In the genomic region with DNA sequence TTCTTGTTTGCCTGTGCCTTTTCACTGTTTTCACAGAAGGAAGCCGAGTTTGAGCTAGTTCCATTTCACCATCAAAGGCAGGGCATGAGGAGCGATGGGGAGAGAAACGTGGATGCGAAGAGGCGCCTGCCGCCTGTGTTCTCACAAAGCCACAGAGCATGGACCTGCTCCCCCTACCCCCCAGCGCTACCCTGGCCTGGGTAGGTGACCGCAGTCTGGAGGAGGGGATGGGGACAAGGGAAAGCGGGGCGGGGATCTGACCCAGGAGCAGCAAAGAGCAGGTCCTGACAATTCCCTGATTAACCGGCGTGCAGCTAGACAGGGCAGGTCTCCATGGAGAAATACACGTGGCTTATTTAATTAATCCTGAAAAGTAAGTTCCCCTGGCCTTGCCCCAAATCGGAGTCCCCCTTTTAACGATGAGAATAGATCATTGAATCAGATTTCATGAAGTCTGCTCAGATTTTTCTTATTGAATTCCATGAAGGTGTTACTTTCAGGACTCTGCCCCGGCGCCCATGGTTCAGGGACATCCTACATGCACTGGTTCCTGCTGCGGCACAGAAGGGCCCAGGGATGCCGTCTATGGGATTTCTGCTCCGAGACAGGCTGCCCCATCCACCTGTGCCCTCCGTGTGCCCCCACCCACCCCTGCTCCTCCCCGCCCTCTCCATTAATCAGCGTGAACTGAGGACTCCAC, we compare ENCODE assay signal across 15 cellular contexts.
"Had no signal": no experiment of that assay in that cellular context is flagged by ENCODE, and none has a peak within 500 bp of the region (broad histone marks: within the 10 kb centered on the region; RNA-seq: fewer than 3 reads in every experiment).

No MANE protein-coding gene starts in this region.

- H3K4me3 ChIP-seq: left ventricle myocardium inferior, pancreas, psoas muscle, right atrium auricular region, thoracic aorta, vagina had no signal

- H3K4me1 ChIP-seq: left ventricle myocardium inferior, pancreas, psoas muscle, right atrium auricular region, vagina had no signal

- H3K9me3 ChIP-seq: pancreas, psoas muscle, right atrium auricular region, thoracic aorta, vagina had no signal

- H3K27ac ChIP-seq: left ventricle myocardium inferior, pancreas, psoas muscle, right atrium auricular region, thoracic aorta, vagina, WERI-Rb-1 had no signal

- H3K27me3 ChIP-seq: pancreas, right atrium auricular region, vagina had no signal

- DNase-seq: activated CD4-positive, alpha-beta T cell treated with anti-CD3 and anti-CD28 coated beads for 48 hours; activated CD4-positive, alpha-beta T cell treated with anti-CD3 and anti-CD28 coated beads, Interleukin-2, amount 50 U/mL, for 48 hours; activated naive CD4-positive, alpha-beta T cell; activated T-cell treated with anti-CD3 and anti-CD28 coated beads, Interleukin-2, amount 50 U/mL, for 48 hours; dermis blood vessel endothelial cell; effector CD8-positive, alpha-beta T cell; left ventricle myocardium inferior; pancreas; psoas muscle; stimulated activated CD4-positive, alpha-beta T cell treated with anti-CD3 and anti-CD28 coated beads, Interleukin-2, amount 100 ng/mL, for 48 hours; stimulated activated naive CD4-positive, alpha-beta T cell treated with Interleukin-2 at 50 U/mL for 16 hours; WERI-Rb-1 had no signal

- H3K36me3 ChIP-seq: left ventricle myocardium inferior, pancreas, right atrium auricular region, thoracic aorta, vagina, WERI-Rb-1 had no signal
